Comparison of ENCODE assay signal across 23 cellular contexts in the genomic region with DNA sequence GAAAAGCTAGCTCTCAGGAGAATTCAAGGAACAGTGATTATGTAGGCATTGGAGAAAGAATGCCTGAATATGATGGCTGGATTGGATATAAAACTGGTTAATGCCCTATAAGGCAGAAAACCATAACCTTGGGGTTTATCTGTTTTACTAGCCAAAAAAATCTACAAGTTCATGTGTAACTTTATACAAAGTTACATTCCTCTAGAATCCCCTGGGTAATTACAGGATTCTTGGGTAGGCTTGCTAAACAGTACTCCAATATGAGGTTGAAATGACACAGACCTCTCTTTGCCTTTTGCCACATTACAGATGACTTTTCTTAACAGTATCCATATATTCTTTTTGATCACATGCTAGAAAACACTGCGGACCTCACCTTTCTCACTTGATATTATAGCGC. TPM values are rescaled to one million over a fixed set of nuclear protein-coding genes. Genes with fewer than 3 reads are reported as not detected.
"Had no signal": no experiment of that assay in that cellular context is flagged by ENCODE, and none has a peak within 500 bp of the region (broad histone marks: within the 10 kb centered on the region; RNA-seq: fewer than 3 reads in every experiment).

No MANE protein-coding gene starts in this region.

- H3K36me3 ChIP-seq: breast epithelium, pancreas, prostate gland, spleen, WERI-Rb-1 had no signal

- H3K4me1 ChIP-seq: breast epithelium, pancreas, prostate gland had no signal

- DNase-seq: activated CD4-positive, alpha-beta T cell treated with anti-CD3 and anti-CD28 coated beads for 48 hours; activated CD4-positive, alpha-beta T cell treated with anti-CD3 and anti-CD28 coated beads, Interleukin-2, amount 50 U/mL, for 48 hours; activated CD8-positive, alpha-beta memory T cell treated with anti-CD3 and anti-CD28 coated beads for 24 hours; activated effector memory CD4-positive, alpha-beta T cell treated with Interleukin-2 at 50 U/mL for 16 hours; activated naive CD4-positive, alpha-beta T cell treated with anti-CD3 and anti-CD28 coated beads for 36 hours; activated naive CD8-positive, alpha-beta T cell treated with anti-CD3 and anti-CD28 coated beads, Interleukin-2, amount 10 ng/mL, durations not matched to agents 7 days and 5 days; amniotic stem cell; central memory CD4-positive, alpha-beta T cell; foreskin melanocyte; glutamatergic neuron; naive thymus-derived CD4-positive, alpha-beta T cell; nucleus accumbens; pancreas; spleen; stimulated activated naive CD4-positive, alpha-beta T cell; T-helper 9 cell; trophoblast cell; WERI-Rb-1 had no signal

- H3K4me3 ChIP-seq: breast epithelium, pancreas, prostate gland, spleen had no signal

- ATAC-seq: activated CD4-positive, CD25-positive, alpha-beta regulatory T cell treated with anti-CD3 and anti-CD28 coated beads, Interleukin-2, amount 50 U/mL, for 24 hours; naive thymus-derived CD4-positive, alpha-beta T cell; pancreas had no signal

- H3K9me3 ChIP-seq: breast epithelium, pancreas, prostate gland had no signal

- H3K27me3 ChIP-seq: breast epithelium, pancreas, spleen had no signal

- H3K27ac ChIP-seq: breast epithelium, epithelial cell of prostate, pancreas, prostate gland, spleen, WERI-Rb-1 had no signal

RNA-seq across cellular contexts. Expression of gene TSPAN18, which starts 26.0 kb away (rescaled TPM):
- total RNA-seq: fibroblast of lung had no signal
